15 cellular contexts compared by ENCODE assay signal in genomic region chr3:114081022-114081421, GRCh38.
"Had no signal": no experiment of that assay in that cellular context is flagged by ENCODE, and none has a peak within 500 bp of the region (broad histone marks: within the 10 kb centered on the region; RNA-seq: fewer than 3 reads in every experiment).

No MANE protein-coding gene starts in this region.

- H3K9ac ChIP-seq: parathyroid adenoma had no signal

- H3K27me3 Mint-ChIP-seq: central memory CD8-positive, alpha-beta T cell; naive thymus-derived CD8-positive, alpha-beta T cell had no signal

- H3K9me3 Mint-ChIP-seq: central memory CD8-positive, alpha-beta T cell; naive thymus-derived CD8-positive, alpha-beta T cell had no signal

- H3K4me1 Mint-ChIP-seq: central memory CD8-positive, alpha-beta T cell; naive thymus-derived CD8-positive, alpha-beta T cell had no signal

- ATAC-seq: left lung; naive thymus-derived CD8-positive, alpha-beta T cell had no signal

- DNase-seq: activated CD4-positive, alpha-beta T cell treated with anti-CD3 and anti-CD28 coated beads, Interleukin-2, amount 50 U/mL, for 1 hour; activated CD8-positive, alpha-beta memory T cell treated with anti-CD3 and anti-CD28 coated beads for 24 hours; activated naive CD4-positive, alpha-beta T cell treated with Interleukin-2 at 50 U/mL for 16 hours; effector memory CD4-positive, alpha-beta T cell; left lung; mesenchymal stem cell; naive thymus-derived CD8-positive, alpha-beta T cell; sigmoid colon; stimulated activated CD4-positive, alpha-beta T cell treated with anti-CD3 and anti-CD28 coated beads, Interleukin-12 subunit alpha, Interleukin-12 subunit beta, amount 100 ng/mL, for 4 hours; stimulated activated CD4-positive, alpha-beta T cell treated with anti-CD3 and anti-CD28 coated beads, Interleukin-2, amount 100 ng/mL, for 24 hours; T-helper 9 cell had no signal

- H3K9me3 ChIP-seq: left lung, neutrophil, sigmoid colon had no signal

- H3K27me3 ChIP-seq: left lung, neutrophil, sigmoid colon had no signal

- H3K27ac ChIP-seq: neutrophil, parathyroid adenoma, sigmoid colon had no signal

- H3K4me3 Mint-ChIP-seq: central memory CD8-positive, alpha-beta T cell; naive thymus-derived CD8-positive, alpha-beta T cell had no signal

- H3K79me2 ChIP-seq: parathyroid adenoma had no signal

- FAIRE-seq: keratinocyte had no signal

- H3K4me1 ChIP-seq: left lung, parathyroid adenoma, sigmoid colon had no signal

- H2AFZ ChIP-seq: parathyroid adenoma had no signal

- H3K4me3 ChIP-seq: left lung, sigmoid colon had no signal
